21 cellular contexts compared by ENCODE assay signal in genomic region chr2:232959139-232959538, GRCh38. TPM values are rescaled to one million over a fixed set of nuclear protein-coding genes. Genes with fewer than 3 reads are reported as not detected.
DNase-seq lines count a peak whose midpoint lies in the region; ATAC-seq, FAIRE-seq and TF ChIP-seq lines count a peak whose summit lies in the region.
"Had no signal": no experiment of that assay in that cellular context is flagged by ENCODE, and none has a peak within 500 bp of the region (broad histone marks: within the 10 kb centered on the region; RNA-seq: fewer than 3 reads in every experiment).

No MANE protein-coding gene starts in this region.

- no peaks in the 10 kb centered on the region for H3K9me2 ChIP-seq in OCI-LY7 (ENCODE audit: insufficient read depth, low read length)

- H3K79me2 ChIP-seq in OCI-LY7 (ENCODE audit: insufficient read depth, low read depth, low read length), result no peaks in the 10 kb centered on the region
- no peaks in the 10 kb centered on the region for H3K79me2 ChIP-seq in K562 (ENCODE audit: control insufficient read depth, insufficient read depth, low read length)

- H3K9me1 ChIP-seq in K562 (ENCODE audit: control insufficient read depth, insufficient read depth, low read length), result no peaks in the 10 kb centered on the region

- H2AFZ ChIP-seq in OCI-LY7 (ENCODE audit: low read length) (no peak overlapping the region), K562 (ENCODE audit: low read depth, low read length) (no peak overlapping the region)

- in situ Hi-C loops in KBM-7 (cut with MboI; ENCODE audit: low pct_unique_long_range_greater_than_20kb, low sequenced_read_pairs) (no loop called here), K562 (cut with MboI) (no loop called here)

- CTCF ChIA-PET in OCI-LY7 (lab: Charles Lee; ENCODE audit: unreplicated experiment) (no interaction called here), K562 (lab: Yijun Ruan, JAX; ENCODE audit: low intra/inter-chr PET ratio) (no interaction called here)

- no peaks in the 10 kb centered on the region for H4K20me1 ChIP-seq in OCI-LY7 (ENCODE audit: insufficient read depth, low read length)
- no peaks in the 10 kb centered on the region for H4K20me1 ChIP-seq in K562 (replicated peaks; ENCODE audit: control insufficient read depth, insufficient read depth, low read length)

- H3K4me1 ChIP-seq in OCI-LY7 (ENCODE audit: insufficient read depth, low read length, poor library complexity, severe bottlenecking), result peaks cover 46% of the 10 kb centered on the region
- H3K4me1 ChIP-seq in K562 (replicated peaks in 1 of 2; ENCODE audit: control insufficient read depth in 2 of 2, insufficient read depth in 2 of 2, low read length in 2 of 2), result no peaks in the 10 kb centered on the region
- H3K4me1 ChIP-seq in pancreas, result no peaks in the 10 kb centered on the region
- H3K4me1 ChIP-seq: BE2C had no signal

- intact Hi-C loops in OCI-LY7 (cut with micrococcal nuclease; ENCODE audit: unreplicated experiment), result no loop called here
- intact Hi-C loops in K562 (cut with micrococcal nuclease), result no loop called here
- intact Hi-C loops in pancreas (cut with DNase I), result no loop called here

- peak; percentile 4 for DNase-seq in CD1c-positive myeloid dendritic cell (ENCODE audit: extremely low spot score)
- DNase-seq in KBM-7, result peak; percentile 14
- peak; percentile 21 for DNase-seq in OCI-LY7 (ENCODE audit: low spot score)
- no peak for DNase-seq in K562 (ENCODE audit: extremely low read depth in 1 of 4, low spot score in 3 of 4)
- DNase-seq in SW 1271 (lab: John Stamatoyannopoulos, UW), result no peak
- DNase-seq in NCI-H2196 (lab: John Stamatoyannopoulos, UW; ENCODE audit: unreplicated experiment), result no peak
- no peak for DNase-seq in pancreas
- DNase-seq: BE2C; Calu3; CD8-positive, alpha-beta T cell; DMS79 treated with DMSO at 0.1 percent for 48 hours; GF-D8; GOT3; H7; HFFc6 had no signal

- WGBS in K562 (ENCODE audit: insufficient coverage, low coverage, missing lambda C conversion rate), result 0% methylated on average over 3 of the region's 4 CpGs
- 91% methylated on average over 4 of the region's 4 CpGs for WGBS in pancreas, 2 donors

- H3K4me2 ChIP-seq in OCI-LY7 (ENCODE audit: low read length), result no peak overlapping the region
- no peak overlapping the region for H3K4me2 ChIP-seq in K562 (ENCODE audit: insufficient read depth, low read length)
- H3K4me2 ChIP-seq: KMS-11 had no signal

- H3K27ac ChIP-seq in OCI-LY7 (ENCODE audit: low read depth, low read length, poor library complexity, severe bottlenecking) (no peak overlapping the region), K562 (ENCODE audit: extremely low read depth, low read depth, low read length) (no peak overlapping the region), pancreas (no peak overlapping the region)
- H3K27ac ChIP-seq: C4-2B, KMS-11 had no signal

- H3K27me3 ChIP-seq in K562 (ENCODE audit: control insufficient read depth in 2 of 2, insufficient read depth in 2 of 2, low read length in 2 of 2) (peaks cover 0 to 20% of the 10 kb centered on the region in 2 experiments; a peak in 3 of 5 replicates), pancreas (no peaks in the 10 kb centered on the region)

- POLR2A ChIA-PET in OCI-LY7 (lab: Charles Lee) (no interaction called here), K562 (lab: Yijun Ruan, JAX) (no interaction called here)

- H3K9me3 ChIP-seq in OCI-LY7 (ENCODE audit: low read length) (no peaks in the 10 kb centered on the region; the same call in 1 of the 2 replicates), K562 (replicated peaks; ENCODE audit: control insufficient read depth, insufficient read depth, low read depth, low read length) (no peaks in the 10 kb centered on the region), pancreas (no peaks in the 10 kb centered on the region)
- H3K9me3 ChIP-seq: BE2C had no signal

- BruUV-seq in OCI-LY7 (replicated peaks; lab: Mats Ljungman, UMichigan) (no TSS peak), K562 (replicated peaks; lab: Mats Ljungman, UMichigan) (no TSS peak)

- no peak overlapping the region for H3K9ac ChIP-seq in K562 (ENCODE audit: insufficient read depth in 1 of 2, low read depth in 2 of 2, low read length in 2 of 2)
- H3K9ac ChIP-seq: KMS-11 had no signal

- H3K36me3 ChIP-seq in OCI-LY7 (ENCODE audit: insufficient read depth, low read length) (no peaks in the 10 kb centered on the region), K562 (ENCODE audit: control insufficient read depth, insufficient read depth, low read length) (no peaks in the 10 kb centered on the region), pancreas (no peaks in the 10 kb centered on the region)
- H3K36me3 ChIP-seq: BE2C had no signal

- ATAC-seq in K562, result no peak
- no peak for ATAC-seq in pancreas
- ATAC-seq: CD8-positive, alpha-beta T cell; HCT116; HepG2 had no signal

- FAIRE-seq in K562 (lab: Jason Lieb, UNC), result no peak
- FAIRE-seq in pancreas (lab: Jason Lieb, UNC), result no peak
- FAIRE-seq: HepG2, HTR-8/SVneo had no signal

- H3K4me3 ChIP-seq in OCI-LY7 (ENCODE audit: low read depth, low read length, poor library complexity, severe bottlenecking) (no peak overlapping the region), K562 (no peak overlapping the region), pancreas (no peak overlapping the region)

- TF ChIP-seq POLR2A in K562 (conservative IDR thresholded peaks at IDR 0.05), result no peak

- no peak for TF ChIP-seq RAD21 in K562 (CRISPR knock-in tag; conservative IDR thresholded peaks at IDR 0.05 in 1 of 2, IDR thresholded peaks at IDR 0.05 in 1 of 2)

- TF ChIP-seq EP300 in K562 (IDR thresholded peaks at IDR 0.05; ENCODE audit: low read length), result no peak

- TF ChIP-seq CTCF in OCI-LY7 (conservative IDR thresholded peaks at IDR 0.05; ENCODE audit: low read length) (no peak), K562 (IDR thresholded peaks at IDR 0.05 in 2 of 3, conservative IDR thresholded peaks at IDR 0.05 in 1 of 3; ENCODE audit: insufficient read depth in 2 of 3, low read depth in 1 of 3, low read length in 3 of 3) (no peak), pancreas (IDR thresholded peaks at IDR 0.05) (no peak)

TF ChIP-seq in K562, 482 proteins besides CTCF, POLR2A, EP300 and RAD21 (continues in another document):
- TF ChIP-seq NR2C1 (IDR thresholded peaks at IDR 0.05), result no peak
- no peak for TF ChIP-seq NR2C1 (tag; IDR thresholded peaks at IDR 0.05)
- TF ChIP-seq SNIP1 (IDR thresholded peaks at IDR 0.05; ENCODE audit: low read depth), result no peak
- no peak for TF ChIP-seq ZBTB26 (CRISPR knock-in tag; IDR thresholded peaks at IDR 0.05)
- TF ChIP-seq CREM (IDR thresholded peaks at IDR 0.05; ENCODE audit: low read depth), result no peak
- TF ChIP-seq SPI1 (IDR thresholded peaks at IDR 0.05; ENCODE audit: borderline replicate concordance, low read depth, low read length), result 0 out of 2 replicates have a peak, but pooled peaks have one; percentile 16
- no peak for TF ChIP-seq SUPT5H (IDR thresholded peaks at IDR 0.05)
- TF ChIP-seq HDAC8 (tag; IDR thresholded peaks at IDR 0.05), result no peak

RNA-seq across cellular contexts. Expression of gene NGEF, which starts 53.9 kb away (rescaled TPM):
- not detected in 2 replicates for total RNA-seq in OCI-LY7 (2014; rRNA removed; shearing (Covaris generic))
- total RNA-seq in OCI-LY7 (2022), result 0.82 TPM in 1 of 2 replicates, not detected in the other
- total RNA-seq in K562 (2011; cell fraction: chromatin; rRNA removed; ENCODE audit: low replicate concordance), result 0.37 TPM in 1 of 2 replicates, not detected in the other
- not detected in 2 replicates for total RNA-seq in K562 (2011; cell fraction: nucleolus; rRNA removed)
- not detected in 2 replicates for total RNA-seq in K562 (2011; cell fraction: nucleoplasm; rRNA removed)
- not detected in 2 replicates for total RNA-seq in K562 (2014; rRNA removed)
- not detected in 2 replicates for total RNA-seq in K562 (2014; rRNA removed; fragmentation: Illumina TruSeq; extraction: Trizol)
- total RNA-seq in K562 (2015; rRNA removed; fragmentation: Illumina TruSeq; extraction: Trizol), result not detected in 2 replicates
- total RNA-seq in K562 (2021), result 0.09 and 0.11 TPM in 2 replicates
- polyA plus RNA-seq in K562 (2011; rRNA removed), result 0.12 and 0.17 TPM in 2 replicates
- polyA plus RNA-seq in K562 (2011; cell fraction: cytosol; rRNA removed), result 0.06 and 0.10 TPM in 2 replicates
- polyA plus RNA-seq in K562 (2011; cell fraction: nucleus; rRNA removed), result 0.32 and 0.51 TPM in 2 replicates
- 0.20 and 0.28 TPM in 2 replicates for polyA plus RNA-seq in K562 (2012)
- 0.07 TPM in 1 of 2 replicates, not detected in the other for polyA plus RNA-seq in K562 (2014; fragmentation: Illumina TruSeq; extraction: Trizol)
- polyA plus RNA-seq in K562 (2014; fragmentation: Nextera tagmentation; extraction: Ambion mirVana), result not detected
- 0.08 TPM in 1 of 2 replicates, not detected in the other for polyA plus RNA-seq in K562 (2014; rRNA removed)
- 0.63 TPM in 1 of 2 replicates, not detected in the other for polyA minus RNA-seq in K562 (2011; rRNA and poly(A)+ RNA removed)
- polyA minus RNA-seq in K562 (2011; cell fraction: cytosol; rRNA and poly(A)+ RNA removed), result not detected in 2 replicates
- not detected in 2 replicates for polyA minus RNA-seq in K562 (2011; cell fraction: nucleus; rRNA and poly(A)+ RNA removed)
- total RNA-seq in pancreas, result 1 to 10 TPM; 3.3 to 7.1 (median 4.5) TPM
- 1 to 10 TPM; 6.1 to 6.4 TPM for polyA plus RNA-seq in pancreas
- total RNA-seq: CD8-positive, alpha-beta T cell had no signal
- polyA plus RNA-seq: IgD-negative memory B cell had no signal

Comparison
In these comparisons a context has a peak if more than half of its experiments do, and no peak if none do; other contexts are left out.
1. DNase-seq: peak in CD1c-positive myeloid dendritic cell (single experiment), KBM-7 (single experiment) and OCI-LY7 (single experiment); none in K562 (0 of 4), SW 1271 (0 of 2), NCI-H2196 (single experiment) and pancreas (0 of 6).